ENCODE assay signal across 10 cellular contexts in the genomic region with DNA sequence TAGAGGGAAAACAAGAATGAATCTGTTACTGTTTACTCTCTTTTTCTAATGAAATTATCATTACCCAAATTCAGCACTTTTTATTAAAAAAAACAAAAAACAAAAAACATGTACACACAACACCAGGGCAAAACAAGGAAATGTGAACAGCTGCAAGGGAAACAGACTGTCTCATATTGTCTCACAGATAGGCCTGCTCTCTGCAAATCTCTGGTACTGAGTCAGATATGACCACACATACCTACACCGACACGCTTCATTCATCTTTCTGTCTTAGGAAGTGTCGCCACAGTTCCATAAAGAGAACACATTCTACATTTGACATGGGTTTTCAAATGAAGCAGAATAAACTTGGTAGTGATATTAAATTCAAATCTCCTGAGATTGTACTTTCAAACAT.
A peak's percentile ranks its signal among the peaks of the same experiment; 100 is the strongest.
DNase-seq lines count a peak whose midpoint lies in the region; ATAC-seq and TF ChIP-seq lines count a peak whose summit lies in the region.
"Had no signal": no experiment of that assay in that cellular context is flagged by ENCODE, and none has a peak within 500 bp of the region (broad histone marks: within the 10 kb centered on the region; RNA-seq: fewer than 3 reads in every experiment).

No MANE protein-coding gene starts in this region.

- H3K4me1 ChIP-seq in fibroblast of lung (ENCODE audit: control insufficient read depth, extremely low read depth, insufficient read depth, low read length) (no peaks in the 10 kb centered on the region), esophagus squamous epithelium (no peaks in the 10 kb centered on the region), heart left ventricle (peaks cover 0 to 17% (median 0%) of the 10 kb centered on the region in 12 donors)

- H3K27me3 ChIP-seq in fibroblast of lung (ENCODE audit: control insufficient read depth, insufficient read depth, low read length) (no peaks in the 10 kb centered on the region), esophagus squamous epithelium (no peaks in the 10 kb centered on the region), heart left ventricle (peaks cover 0 to 3% (median 0%) of the 10 kb centered on the region in 9 donors)
- H3K27me3 ChIP-seq: SJSA1 had no signal

- intact Hi-C loops in esophagus squamous epithelium (cut with DNase I), result no loop called here
- intact Hi-C loops in heart left ventricle (cut with DNase I), result no loop called here

- TF ChIP-seq CTCF in fibroblast of lung (conservative IDR thresholded peaks at IDR 0.05 in 1 of 2, IDR thresholded peaks at IDR 0.05 in 1 of 2; ENCODE audit: low read depth in 1 of 2, low read length in 2 of 2) (no peak), esophagus squamous epithelium (IDR thresholded peaks at IDR 0.05) (no peak), heart left ventricle (IDR thresholded peaks at IDR 0.05) (no peak)

- no peak for TF ChIP-seq POLR2A in esophagus squamous epithelium (IDR thresholded peaks at IDR 0.05)
- no peak for TF ChIP-seq POLR2A in heart left ventricle (IDR thresholded peaks at IDR 0.05)

- H3K4me3 ChIP-seq in fibroblast of lung (replicated peaks in 1 of 4; ENCODE audit: control extremely low read depth in 1 of 4, insufficient read depth in 1 of 4, low read depth in 3 of 4, low read length in 4 of 4), result no peak overlapping the region
- H3K4me3 ChIP-seq in esophagus squamous epithelium, result no peak overlapping the region
- no peak overlapping the region for H3K4me3 ChIP-seq in heart left ventricle
- H3K4me3 ChIP-seq: SJSA1 had no signal

- no peaks in the 10 kb centered on the region for H4K20me1 ChIP-seq in fibroblast of lung (ENCODE audit: control insufficient read depth, extremely low read depth, insufficient read depth, low read length)

- no peak overlapping the region for H2AFZ ChIP-seq in fibroblast of lung (ENCODE audit: low read length)

- no peak overlapping the region for H3K9ac ChIP-seq in fibroblast of lung (ENCODE audit: insufficient read depth, low read length)

- peak; percentile 95 for ATAC-seq in GM18508 (IDR thresholded peaks at IDR 0.05; ENCODE audit: insufficient read depth, unreplicated experiment)
- peak; percentile 93 for ATAC-seq in GM21515 (IDR thresholded peaks at IDR 0.05; ENCODE audit: unreplicated experiment)
- peak; percentile 97 for ATAC-seq in HG03342 (IDR thresholded peaks at IDR 0.05; ENCODE audit: unreplicated experiment)
- no peak for ATAC-seq in heart left ventricle

- H3K9me3 ChIP-seq in fibroblast of lung (ENCODE audit: control insufficient read depth, insufficient read depth, low read depth, low read length), result no peaks in the 10 kb centered on the region
- no peaks in the 10 kb centered on the region for H3K9me3 ChIP-seq in esophagus squamous epithelium
- no peaks in the 10 kb centered on the region for H3K9me3 ChIP-seq in heart left ventricle
- H3K9me3 ChIP-seq: SJSA1 had no signal

- DNase-seq in fibroblast of lung (ENCODE audit: low read depth in 2 of 2), result peak; percentile 42 to 70
- no peak for DNase-seq in esophagus squamous epithelium (lab: John Stamatoyannopoulos, UW)
- no peak for DNase-seq in heart left ventricle
- DNase-seq in NCI-H2029 (lab: John Stamatoyannopoulos, UW), result no peak
- DNase-seq in activated CD4-positive, alpha-beta T cell treated with anti-CD3 and anti-CD28 coated beads, Interleukin-2, amount 50 U/mL, for 48 hours, result no peak
- DNase-seq: MM.1S had no signal

- no peaks in the 10 kb centered on the region for H3K79me2 ChIP-seq in fibroblast of lung (ENCODE audit: control insufficient read depth, insufficient read depth, low read length)

- H3K4me2 ChIP-seq in fibroblast of lung (ENCODE audit: extremely low read depth, insufficient read depth, low read length), result no peak overlapping the region

- H3K27ac ChIP-seq in fibroblast of lung (ENCODE audit: insufficient read depth, low read length) (no peak overlapping the region), esophagus squamous epithelium (no peak overlapping the region), heart left ventricle (no peak overlapping the region)
- H3K27ac ChIP-seq: SJSA1 had no signal

- H3K36me3 ChIP-seq in fibroblast of lung (ENCODE audit: control insufficient read depth, insufficient read depth, low read length), result no peaks in the 10 kb centered on the region
- no peaks in the 10 kb centered on the region for H3K36me3 ChIP-seq in esophagus squamous epithelium
- no peaks in the 10 kb centered on the region for H3K36me3 ChIP-seq in heart left ventricle
- H3K36me3 ChIP-seq: SJSA1 had no signal

- WGBS in esophagus squamous epithelium, 2 donors, result 60 to 71% methylated on average over 3 of the region's 3 CpGs
- WGBS in heart left ventricle, 4 donors, result 90 to 96% (median 94%) methylated on average over 3 of the region's 3 CpGs

Comparison
In these comparisons a context has a peak if more than half of its experiments do, and no peak if none do; other contexts are left out.
1. ATAC-seq: peak in GM18508 (single experiment), GM21515 (single experiment) and HG03342 (single experiment); none in heart left ventricle (0 of 4).
2. DNase-seq: peak in fibroblast of lung (2 of 2); none in esophagus squamous epithelium (single experiment), heart left ventricle (0 of 5), NCI-H2029 (single experiment) and activated CD4-positive, alpha-beta T cell treated with anti-CD3 and anti-CD28 coated beads, Interleukin-2, amount 50 U/mL, for 48 hours (0 of 2).